In genomic region chr2:180823546-180824141, GRCh38 we compare ENCODE assay signal across 18 cellular contexts.
DNase-seq lines count a peak whose midpoint lies in the region; ATAC-seq and TF ChIP-seq lines count a peak whose summit lies in the region.
"Had no signal": no experiment of that assay in that cellular context is flagged by ENCODE, and none has a peak within 500 bp of the region (broad histone marks: within the 10 kb centered on the region; RNA-seq: fewer than 3 reads in every experiment).

No MANE protein-coding gene starts in this region.

- H3K4me1 ChIP-seq in H9 (ENCODE audit: insufficient read depth, low read length) (no peaks in the 10 kb centered on the region; the same call in 1 of the 2 replicates), RWPE2 (ENCODE audit: insufficient read depth, poor library complexity, severe bottlenecking) (peaks cover under 1% of the 10 kb centered on the region)
- H3K4me1 ChIP-seq: A549, Peyer's patch had no signal

- no peaks in the 10 kb centered on the region for H3K36me3 Mint-ChIP-seq in H9 (ENCODE audit: insufficient read depth in 1 of 3, low read depth in 3 of 3)
- no peaks in the 10 kb centered on the region for H3K36me3 Mint-ChIP-seq in activated T-helper 1 cell treated with anti-CD3 and anti-CD28 coated beads, Interleukin-12 subunit alpha, Interleukin-12 subunit beta, Interleukin-2, Interleukin-4 antibody, amounts not matched to agents 30 ng/mL and 10 ng/mL and 1 ng/mL, durations not matched to agents 14 hours and 24 hours and 36 hours (ENCODE audit: low read depth)
- H3K36me3 Mint-ChIP-seq: activated CD4-positive, alpha-beta memory T cell treated with anti-CD3 and anti-CD28 coated beads for 36 hours; mesothelial cell of epicardium had no signal

- H3K79me2 ChIP-seq in H9 (ENCODE audit: insufficient read depth, low read length): no peaks in the 10 kb centered on the region

- no CpG with 5 or more reads among the region's 5 CpGs for WGBS in H9 (ENCODE audit: extremely low coverage, insufficient read length, low lambda C conversion rate)

- H4K5ac ChIP-seq in H9 (ENCODE audit: insufficient read length, low read depth, low read length): no peak overlapping the region

- peak; percentile 64 for ATAC-seq in RWPE2 (ENCODE audit: low read depth)
- no peak for ATAC-seq in GM21529 (IDR thresholded peaks at IDR 0.05; ENCODE audit: unreplicated experiment)
- ATAC-seq in left colon: no peak
- ATAC-seq: A549, GM12878 had no signal

- H3K56ac ChIP-seq in H9 (ENCODE audit: insufficient read length, low read depth, low read length): no peak overlapping the region

- H3K27ac ChIP-seq in H9 (ENCODE audit: insufficient read length, low read depth, low read length) (no peak overlapping the region), RWPE2 (ENCODE audit: poor library complexity, severe bottlenecking) (no peak overlapping the region)
- H3K27ac ChIP-seq: A549, Peyer's patch had no signal

- no peaks in the 10 kb centered on the region for H3K79me1 ChIP-seq in H9 (ENCODE audit: insufficient read depth, low read depth, low read length, poor library complexity, severe bottlenecking)

- intact Hi-C loops in activated T-helper 1 cell treated with anti-CD3 and anti-CD28 coated beads, Interleukin-12 subunit alpha, Interleukin-12 subunit beta, Interleukin-2, Interleukin-4 antibody, amounts not matched to agents 30 ng/mL and 10 ng/mL and 1 ng/mL, durations not matched to agents 14 hours and 24 hours and 36 hours (cut with micrococcal nuclease): no loop called here
- intact Hi-C loops in left colon (cut with DNase I, micrococcal nuclease): no loop called here

- H3K27me3 Mint-ChIP-seq in H9 (ENCODE audit: low read depth): no peaks in the 10 kb centered on the region
- no peaks in the 10 kb centered on the region for H3K27me3 Mint-ChIP-seq in activated T-helper 1 cell treated with anti-CD3 and anti-CD28 coated beads, Interleukin-12 subunit alpha, Interleukin-12 subunit beta, Interleukin-2, Interleukin-4 antibody, amounts not matched to agents 30 ng/mL and 10 ng/mL and 1 ng/mL, durations not matched to agents 14 hours and 24 hours and 36 hours (ENCODE audit: insufficient read depth)
- H3K27me3 Mint-ChIP-seq: activated CD4-positive, alpha-beta memory T cell treated with anti-CD3 and anti-CD28 coated beads for 36 hours had no signal

- no peak overlapping the region for H3K4me3 Mint-ChIP-seq in H9
- H3K4me3 Mint-ChIP-seq in activated T-helper 1 cell treated with anti-CD3 and anti-CD28 coated beads, Interleukin-12 subunit alpha, Interleukin-12 subunit beta, Interleukin-2, Interleukin-4 antibody, amounts not matched to agents 30 ng/mL and 10 ng/mL and 1 ng/mL, durations not matched to agents 14 hours and 24 hours and 36 hours: no peak overlapping the region
- H3K4me3 Mint-ChIP-seq: activated CD4-positive, alpha-beta memory T cell treated with anti-CD3 and anti-CD28 coated beads for 36 hours; mesothelial cell of epicardium had no signal

- no peak overlapping the region for H2AK5ac ChIP-seq in H9 (ENCODE audit: insufficient read length, low read length)

- no peak overlapping the region for H3K9ac ChIP-seq in H9 (ENCODE audit: extremely low read depth, insufficient read length, low read length)

- H3K23ac ChIP-seq in H9 (ENCODE audit: insufficient read length, low read depth, low read length): no peak overlapping the region

- H3K23me2 ChIP-seq in H9 (ENCODE audit: insufficient read length, low read depth, low read length, poor library complexity, severe bottlenecking): no peaks in the 10 kb centered on the region

- H4K20me1 ChIP-seq in H9 (ENCODE audit: control insufficient read depth, insufficient read depth, insufficient read length): no peaks in the 10 kb centered on the region

- H3K27me3 ChIP-seq in H9 (ENCODE audit: insufficient read depth, low read length) (no peaks in the 10 kb centered on the region), RWPE2 (ENCODE audit: insufficient read depth, poor library complexity, severe bottlenecking) (no peaks in the 10 kb centered on the region)
- H3K27me3 ChIP-seq: Peyer's patch had no signal

- H4K8ac ChIP-seq in H9 (replicated peaks; ENCODE audit: insufficient read length, low read depth, low read length): no peak overlapping the region

- in situ Hi-C loops in ACHN (cut with HindIII; ENCODE audit: low pct_ligation_motif_present, low pct_unique_long_range_greater_than_20kb, low sequenced_read_pairs): no loop called here

- no peak overlapping the region for H2BK15ac ChIP-seq in H9 (ENCODE audit: low read depth, low read length)

- no peak overlapping the region for H3K14ac ChIP-seq in H9 (ENCODE audit: insufficient read depth, low read length)

- peaks cover 0 to 2% of the 10 kb centered on the region in 2 experiments; a peak in 1 of 4 replicates for H3K4me1 Mint-ChIP-seq in H9
- H3K4me1 Mint-ChIP-seq in activated T-helper 1 cell treated with anti-CD3 and anti-CD28 coated beads, Interleukin-12 subunit alpha, Interleukin-12 subunit beta, Interleukin-2, Interleukin-4 antibody, amounts not matched to agents 30 ng/mL and 10 ng/mL and 1 ng/mL, durations not matched to agents 14 hours and 24 hours and 36 hours (ENCODE audit: low read depth): no peaks in the 10 kb centered on the region
- H3K4me1 Mint-ChIP-seq: mesothelial cell of epicardium had no signal

- no peak overlapping the region for H2BK20ac ChIP-seq in H9 (ENCODE audit: low read depth, low read length, poor library complexity, severe bottlenecking)

- H4K91ac ChIP-seq in H9 (ENCODE audit: insufficient read length, low read depth, low read length): no peak overlapping the region

- H3K4me2 ChIP-seq in H9 (ENCODE audit: insufficient read depth, insufficient read length, low read length): no peak overlapping the region
- H3K4me2 ChIP-seq: A549 had no signal

- TF ChIP-seq CTCF in H9 (conservative IDR thresholded peaks at IDR 0.05) (no peak), RWPE2 (IDR thresholded peaks at IDR 0.05; ENCODE audit: poor library complexity, severe bottlenecking) (no peak)

- H2AFZ ChIP-seq in H9 (ENCODE audit: low read length): peak overlapping the region; percentile 62

- H2BK120ac ChIP-seq in H9 (ENCODE audit: low read depth, low read length, poor library complexity, severe bottlenecking): no peak overlapping the region

- no peak overlapping the region for H3K18ac ChIP-seq in H9 (ENCODE audit: insufficient read length, low read depth, low read length)

- H3K9me3 ChIP-seq in H9 (ENCODE audit: control insufficient read depth, low read depth, low read length) (no peaks in the 10 kb centered on the region), RWPE2 (ENCODE audit: severe bottlenecking) (peaks cover 3% of the 10 kb centered on the region)
- H3K9me3 ChIP-seq: A549, Peyer's patch had no signal

- no peak overlapping the region for H2BK5ac ChIP-seq in H9 (ENCODE audit: insufficient read length, low read length)

- no peak overlapping the region for H3K4ac ChIP-seq in H9 (ENCODE audit: low read depth, low read length)

- H3T11ph ChIP-seq in H9 (ENCODE audit: low read length): no peak overlapping the region

- H3K4me3 ChIP-seq in RWPE2 (ENCODE audit: severe bottlenecking): no peak overlapping the region
- H3K4me3 ChIP-seq: A549, GM12878, Peyer's patch had no signal

- H3K36me3 ChIP-seq in RWPE2 (ENCODE audit: low read depth): no peaks in the 10 kb centered on the region
- H3K36me3 ChIP-seq: Peyer's patch had no signal

- H3K27ac Mint-ChIP-seq in H9: no peak overlapping the region
- H3K27ac Mint-ChIP-seq in activated T-helper 1 cell treated with anti-CD3 and anti-CD28 coated beads, Interleukin-12 subunit alpha, Interleukin-12 subunit beta, Interleukin-2, Interleukin-4 antibody, amounts not matched to agents 30 ng/mL and 10 ng/mL and 1 ng/mL, durations not matched to agents 14 hours and 24 hours and 36 hours: no peak overlapping the region
- H3K27ac Mint-ChIP-seq: activated CD4-positive, alpha-beta memory T cell treated with anti-CD3 and anti-CD28 coated beads for 36 hours; mesothelial cell of epicardium had no signal

- H2BK12ac ChIP-seq in H9 (ENCODE audit: insufficient read length, low read depth, low read length): no peak overlapping the region

- DNase-seq in ACHN (peak; percentile 1), H9 (no peak), RWPE2 (ENCODE audit: low spot score) (no peak), fibroblast of the conjunctiva (ENCODE audit: low read depth) (peak; percentile 8), NCI-H748 treated with DMSO at 0.1 percent for 48 hours (lab: John Stamatoyannopoulos, UW) (no peak), left colon (no peak)
- no peak for DNase-seq in activated T-helper 1 cell treated with anti-CD3 and anti-CD28 coated beads, Interleukin-12 subunit alpha, Interleukin-12 subunit beta, Interleukin-2, Interleukin-4 antibody, amounts not matched to agents 30 ng/mL and 10 ng/mL and 1 ng/mL, durations not matched to agents 14 hours and 24 hours and 36 hours (ENCODE audit: low spot score)
- DNase-seq: activated CD4-positive, alpha-beta memory T cell treated with anti-CD3 and anti-CD28 coated beads for 36 hours; DMS153; NCI-H345; Peyer's patch; stimulated activated CD4-positive, alpha-beta T cell treated with anti-CD3 and anti-CD28 coated beads, Interleukin-15, amount 100 ng/mL, for 24 hours; T1000; trophoblast cell had no signal

- H3K9me3 Mint-ChIP-seq in H9: no peaks in the 10 kb centered on the region
- no peaks in the 10 kb centered on the region for H3K9me3 Mint-ChIP-seq in activated T-helper 1 cell treated with anti-CD3 and anti-CD28 coated beads, Interleukin-12 subunit alpha, Interleukin-12 subunit beta, Interleukin-2, Interleukin-4 antibody, amounts not matched to agents 30 ng/mL and 10 ng/mL and 1 ng/mL, durations not matched to agents 14 hours and 24 hours and 36 hours
- H3K9me3 Mint-ChIP-seq: activated CD4-positive, alpha-beta memory T cell treated with anti-CD3 and anti-CD28 coated beads for 36 hours; mesothelial cell of epicardium had no signal

Comparison
In these comparisons a context has a peak if more than half of its experiments do, and no peak if none do; other contexts are left out.
1. DNase-seq: peak in ACHN (single experiment) and fibroblast of the conjunctiva (single experiment); none in H9 (single experiment), RWPE2 (single experiment), activated T-helper 1 cell treated with anti-CD3 and anti-CD28 coated beads, Interleukin-12 subunit alpha, Interleukin-12 subunit beta, Interleukin-2, Interleukin-4 antibody, amounts not matched to agents 30 ng/mL and 10 ng/mL and 1 ng/mL, durations not matched to agents 14 hours and 24 hours and 36 hours (single experiment), NCI-H748 treated with DMSO at 0.1 percent for 48 hours (single experiment) and left colon (0 of 2).